Comparison of ENCODE assay signal across 18 cellular contexts in genomic region chr17:43753488-43754129, GRCh38. TPM values are rescaled to one million over a fixed set of nuclear protein-coding genes. Genes with fewer than 3 reads are reported as not detected.
DNase-seq lines count a peak whose midpoint lies in the region; ATAC-seq, FAIRE-seq and TF ChIP-seq lines count a peak whose summit lies in the region.
"Had no signal": no experiment of that assay in that cellular context is flagged by ENCODE, and none has a peak within 500 bp of the region (broad histone marks: within the 10 kb centered on the region; RNA-seq: fewer than 3 reads in every experiment).

No MANE protein-coding gene starts in this region.

- no peak overlapping the region for H3K4me2 ChIP-seq in A549
- H3K4me2 ChIP-seq: GM23338 had no signal

- FAIRE-seq in A549 (lab: Jason Lieb, UNC), result peak; percentile 86

- in situ Hi-C loops in GM13977 (cut with MboI; ENCODE audit: low pct_unique_long_range_greater_than_20kb, low sequenced_read_pairs, unreplicated experiment), result no loop called here

- DNase-seq in A549 (ENCODE audit: low read depth in 1 of 2, low spot score in 1 of 2) (no peak), GM13977 (ENCODE audit: low spot score) (peak; percentile 79), OCI-M1 (lab: John Stamatoyannopoulos, UW) (peak; percentile 60), epithelial cell of esophagus (ENCODE audit: low read depth) (peak; percentile 35), cortex of kidney (lab: John Stamatoyannopoulos, UW) (no peak)
- DNase-seq in stimulated activated CD4-positive, alpha-beta T cell treated with anti-CD3 and anti-CD28 coated beads, Interleukin-1b, Interleukin-23, amount 100 ng/mL, for 48 hours, result no peak
- DNase-seq in activated CD4-positive, alpha-beta T cell treated with anti-CD3 and anti-CD28 coated beads, Interleukin-2, amount 50 U/mL, for 4 hours, result no peak
- DNase-seq: activated CD4-positive, CD25-positive, alpha-beta regulatory T cell; activated T-cell treated with anti-CD3 and anti-CD28 coated beads, Interleukin-2, amount 50 U/mL, for 4 hours; amniotic stem cell; DMS153; MG63; mucosa of descending colon; NCI-H2171; stimulated activated CD4-positive, alpha-beta T cell treated with anti-CD3 and anti-CD28 coated beads, Interleukin-2, amount 100 ng/mL, for 24 hours; upper lobe of left lung had no signal

- POLR2A ChIA-PET in A549 (lab: Yijun Ruan, JAX), result no interaction called here

- no peak overlapping the region for H3K4me3 ChIP-seq in A549
- no peak overlapping the region for H3K4me3 ChIP-seq in epithelial cell of esophagus (ENCODE audit: low read length)
- H3K4me3 ChIP-seq: GM23338, MG63, mucosa of descending colon, upper lobe of left lung had no signal

- no peak overlapping the region for H3K27ac ChIP-seq in A549

- no peak for TF ChIP-seq EP300 in A549 (IDR thresholded peaks at IDR 0.05)

- no peaks in the 10 kb centered on the region for H3K9me3 ChIP-seq in A549
- H3K9me3 ChIP-seq: MG63, mucosa of descending colon, upper lobe of left lung had no signal

- 69% methylated on average over 5 of the region's 5 CpGs for WGBS in A549 (ENCODE audit: missing lambda C conversion rate)

- H3K4me1 ChIP-seq in A549, result peaks cover 9% of the 10 kb centered on the region; the same call in 1 of the 3 replicates

- no peak for TF ChIP-seq CTCF in A549 (IDR thresholded peaks at IDR 0.05)
- TF ChIP-seq CTCF in GM13977 (IDR thresholded peaks at IDR 0.05; ENCODE audit: extremely low read depth, insufficient read depth, missing control alignments), result no peak
- no peak for TF ChIP-seq CTCF in epithelial cell of esophagus (IDR thresholded peaks at IDR 0.05; ENCODE audit: insufficient read depth, low read depth, low read length, missing control alignments)

- CTCF ChIA-PET in A549 (lab: Yijun Ruan, JAX), result interaction anchor here (5.5 to 18.8 kb wide), 5 partner anchors 4 to 177 kb away, joined by 34 to 288 read pairs (median 180); partner anchors contain the start of gene SOST

- TF ChIP-seq POLR2A in A549 (IDR thresholded peaks at IDR 0.05; ENCODE audit: low read length), result no peak

- ATAC-seq in A549, result no peak
- no peak for ATAC-seq in HG02610 (IDR thresholded peaks at IDR 0.05; ENCODE audit: unreplicated experiment)
- ATAC-seq: activated T-cell treated with anti-CD3 and anti-CD28 coated beads, Interleukin-2, amount 50 U/mL, for 4 hours; GM23338; mucosa of descending colon had no signal

- no peak for TF ChIP-seq RAD21 in A549 (conservative IDR thresholded peaks at IDR 0.05 in 1 of 2, IDR thresholded peaks at IDR 0.05 in 1 of 2)

TF ChIP-seq in A549, 52 proteins besides CTCF, POLR2A, EP300 and RAD21:
- no peak for TF ChIP-seq HMGXB4 (CRISPR knock-in tag; IDR thresholded peaks at IDR 0.05; ENCODE audit: borderline replicate concordance)
- TF ChIP-seq SMC3 (IDR thresholded peaks at IDR 0.05), result no peak
- TF ChIP-seq MAZ (IDR thresholded peaks at IDR 0.05; ENCODE audit: borderline replicate concordance, low read depth, low read length), result no peak
- no peak for TF ChIP-seq GATA3 (IDR thresholded peaks at IDR 0.05; ENCODE audit: borderline replicate concordance)
- no peak for TF ChIP-seq CBX2 (IDR thresholded peaks at IDR 0.05; ENCODE audit: borderline replicate concordance, low read depth)
- TF ChIP-seq ZC3H11A (IDR thresholded peaks at IDR 0.05), result no peak
- no peak for TF ChIP-seq NR3C1 (IDR thresholded peaks at IDR 0.05)
- TF ChIP-seq BCL3 (IDR thresholded peaks at IDR 0.05), result no peak
- TF ChIP-seq ESRRA (IDR thresholded peaks at IDR 0.05; ENCODE audit: borderline replicate concordance, low read length), result no peak
- no peak for TF ChIP-seq EHMT2 (IDR thresholded peaks at IDR 0.05; ENCODE audit: low read depth)
- no peak for TF ChIP-seq FOSB (CRISPR knock-in tag; IDR thresholded peaks at IDR 0.05)
- TF ChIP-seq POLR2AphosphoS2 (conservative IDR thresholded peaks at IDR 0.05; ENCODE audit: low read length), result no peak
- no peak for TF ChIP-seq CBX8 (IDR thresholded peaks at IDR 0.05)
- no peak for TF ChIP-seq ZSCAN20 (CRISPR knock-in tag; IDR thresholded peaks at IDR 0.05)
- no peak for TF ChIP-seq KDM1A (IDR thresholded peaks at IDR 0.05; ENCODE audit: low read depth)
- no peak for TF ChIP-seq EHF (CRISPR knock-in tag; IDR thresholded peaks at IDR 0.05)
- no peak for TF ChIP-seq BHLHE40 (IDR thresholded peaks at IDR 0.05; ENCODE audit: low read depth, low read length)
- TF ChIP-seq JUN (IDR thresholded peaks at IDR 0.05), result no peak
- no peak for TF ChIP-seq HOXA7 (CRISPR knock-in tag; IDR thresholded peaks at IDR 0.05)

RNA-seq across cellular contexts. Expression of gene SOST, which starts 5.0 kb away (rescaled TPM):
- 0.03 TPM in 1 of 2 replicates, not detected in the other for polyA plus RNA-seq in A549 (2011; rRNA removed)
- 0.03 and 0.09 TPM in 2 replicates for polyA plus RNA-seq in A549 (2012; cell fraction: cytosol; rRNA removed)
- polyA plus RNA-seq in A549 (2012; cell fraction: nucleus; rRNA removed), result not detected in 2 replicates
- polyA plus RNA-seq in A549 (2017; fragmentation: RNase III; extraction: RNeasy Plus Mini Kit Qiagen cat#74134 plus additional on column Dnase treatment), result 0.05 to 0.07 TPM (median 0.05 TPM) in 3 replicates
- polyA minus RNA-seq in A549 (2011; rRNA and poly(A)+ RNA removed), result not detected in 2 replicates
- polyA plus RNA-seq: GM23338 had no signal

RNA-seq across cellular contexts. Expression of gene DUSP3, which starts 25.2 kb away (rescaled TPM):
- polyA plus RNA-seq in A549 (2011; rRNA removed), result 60.2 and 62.2 TPM in 2 replicates
- polyA plus RNA-seq in A549 (2012; cell fraction: cytosol; rRNA removed), result 46.2 and 54.5 TPM in 2 replicates
- 46.7 and 58.3 TPM in 2 replicates for polyA plus RNA-seq in A549 (2012; cell fraction: nucleus; rRNA removed)
- polyA plus RNA-seq in A549 (2017; fragmentation: RNase III; extraction: RNeasy Plus Mini Kit Qiagen cat#74134 plus additional on column Dnase treatment), result 54.7 to 60.0 TPM (median 57.2 TPM) in 3 replicates
- polyA minus RNA-seq in A549 (2011; rRNA and poly(A)+ RNA removed), result 58.8 and 70.6 TPM in 2 replicates

RNA-seq across cellular contexts. Expression of gene CFAP97D1, which starts 26.6 kb away (rescaled TPM):
- polyA plus RNA-seq in A549 (2011; rRNA removed) (0.04 TPM in 1 of 2 replicates, not detected in the other), A549 (2017; fragmentation: RNase III; extraction: RNeasy Plus Mini Kit Qiagen cat#74134 plus additional on column Dnase treatment) (0.03 to 0.04 TPM in 2 of 3 replicates, not detected in the other)
- polyA plus RNA-seq in A549 (2012; cell fraction: cytosol; rRNA removed), result 0.01 TPM in 2 replicates
- polyA plus RNA-seq in A549 (2012; cell fraction: nucleus; rRNA removed), result 0.02 TPM in 1 of 2 replicates, not detected in the other
- polyA minus RNA-seq in A549 (2011; rRNA and poly(A)+ RNA removed), result not detected in 2 replicates

Comparison
In these comparisons a context has a peak if more than half of its experiments do, and no peak if none do; other contexts are left out.
1. DNase-seq: peak in GM13977 (single experiment), OCI-M1 (single experiment) and epithelial cell of esophagus (single experiment); none in A549 (0 of 2), stimulated activated CD4-positive, alpha-beta T cell treated with anti-CD3 and anti-CD28 coated beads, Interleukin-1b, Interleukin-23, amount 100 ng/mL, for 48 hours (single experiment), cortex of kidney (single experiment) and activated CD4-positive, alpha-beta T cell treated with anti-CD3 and anti-CD28 coated beads, Interleukin-2, amount 50 U/mL, for 4 hours (0 of 2).